22 cellular contexts compared by ENCODE assay signal in the genomic region with DNA sequence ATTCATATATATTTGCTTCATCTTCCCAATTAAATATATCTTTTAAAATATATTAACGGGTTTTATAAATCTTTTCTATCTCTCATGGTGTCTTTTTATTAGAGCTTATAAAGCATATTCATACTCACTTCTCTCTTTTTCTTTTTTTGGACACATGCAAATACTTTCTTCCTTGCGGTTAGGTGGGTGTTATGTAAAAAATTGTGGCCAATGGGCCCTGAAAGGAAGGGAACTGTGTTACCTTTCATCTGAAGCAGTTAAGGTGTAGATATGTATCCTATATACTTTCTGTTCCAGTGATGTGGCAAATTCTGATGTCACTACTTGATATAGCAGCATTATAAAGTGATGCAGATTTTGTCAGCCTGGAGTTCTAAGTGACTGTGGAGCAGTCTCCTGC.
A peak's percentile ranks its signal among the peaks of the same experiment; 100 is the strongest.
DNase-seq lines count a peak whose midpoint lies in the region; ATAC-seq and TF ChIP-seq lines count a peak whose summit lies in the region.
"Had no signal": no experiment of that assay in that cellular context is flagged by ENCODE, and none has a peak within 500 bp of the region (broad histone marks: within the 10 kb centered on the region; RNA-seq: fewer than 3 reads in every experiment).

No MANE protein-coding gene starts in this region.

- H3K4me2 ChIP-seq in OCI-LY7 (ENCODE audit: low read length): peak overlapping the region; percentile 57

- H3K79me2 ChIP-seq in OCI-LY7 (ENCODE audit: insufficient read depth, low read depth, low read length): no peaks in the 10 kb centered on the region

- no peaks in the 10 kb centered on the region for H4K20me1 ChIP-seq in OCI-LY7 (ENCODE audit: insufficient read depth, low read length)

- H3K9me2 ChIP-seq in OCI-LY7 (ENCODE audit: insufficient read depth, low read length): no peaks in the 10 kb centered on the region

- TF ChIP-seq CTCF in OCI-LY7 (conservative IDR thresholded peaks at IDR 0.05; ENCODE audit: low read length): no peak

- H3K9me3 Mint-ChIP-seq in CD8-positive, alpha-beta memory T cell: peaks cover 0 to 3% (median 0%) of the 10 kb centered on the region in 5 donors
- H3K9me3 Mint-ChIP-seq: activated naive CD4-positive, alpha-beta T cell treated with anti-CD3 and anti-CD28 coated beads, Interleukin-2, amount 10 ng/mL, durations not matched to agents 7 days and 5 days; activated T-cell treated with anti-CD3 and anti-CD28 coated beads, Interleukin-2, amount 50 U/mL, for 72 hours; neural crest cell; stimulated activated memory B cell treated with anti-CD40 and anti-IgM and Interleukin-4, amounts not matched to agents 10 μg/mL and 1 μg/mL and 100 μg/mL, for 72 hours had no signal

- CTCF ChIA-PET in OCI-LY7 (lab: Charles Lee; ENCODE audit: unreplicated experiment): no interaction called here
- CTCF ChIA-PET in CD8-positive, alpha-beta memory T cell (lab: Charles Lee): no interaction called here

- intact Hi-C loops in OCI-LY7 (cut with micrococcal nuclease; ENCODE audit: unreplicated experiment): no loop called here

- H3K36me3 ChIP-seq in OCI-LY7 (ENCODE audit: insufficient read depth, low read length): no peaks in the 10 kb centered on the region
- H3K36me3 ChIP-seq in CD8-positive, alpha-beta memory T cell (ENCODE audit: insufficient read depth, low read length): no peaks in the 10 kb centered on the region

- H2AFZ ChIP-seq in OCI-LY7 (ENCODE audit: low read length): peak overlapping the region; percentile 25; the same call in 1 of the 2 replicates

- H3K4me3 Mint-ChIP-seq in CD8-positive, alpha-beta memory T cell: no peak overlapping the region
- H3K4me3 Mint-ChIP-seq: activated naive CD4-positive, alpha-beta T cell treated with anti-CD3 and anti-CD28 coated beads, Interleukin-2, amount 10 ng/mL, durations not matched to agents 7 days and 5 days; activated T-cell treated with anti-CD3 and anti-CD28 coated beads, Interleukin-2, amount 50 U/mL, for 72 hours; CD14-positive monocyte; IgD-negative memory B cell; immature natural killer cell; neural crest cell; stimulated activated memory B cell treated with anti-CD40 and anti-IgM and Interleukin-4, amounts not matched to agents 10 μg/mL and 1 μg/mL and 100 μg/mL, for 72 hours had no signal

- peak; percentile 77 for DNase-seq in OCI-LY7 (ENCODE audit: low spot score)
- no peak for DNase-seq in mucosa of gallbladder (ENCODE audit: low spot score)
- DNase-seq in DMS79 (lab: John Stamatoyannopoulos, UW): no peak
- no peak for DNase-seq in CD8-positive, alpha-beta memory T cell
- DNase-seq: activated naive CD4-positive, alpha-beta T cell treated with anti-CD3 and anti-CD28 coated beads, Interleukin-2, amount 10 ng/mL, durations not matched to agents 7 days and 5 days; activated T-cell treated with anti-CD3 and anti-CD28 coated beads, Interleukin-2, amount 50 U/mL, for 72 hours; anterior cingulate cortex; immature natural killer cell; MM.1S; NCI-H1436 treated with DMSO at 0.1 percent for 48 hours; NCI-H526 treated with DMSO at 0.1 percent for 48 hours; Right ventricle myocardium superior had no signal

- H3K4me3 ChIP-seq in OCI-LY7 (ENCODE audit: low read depth, low read length, poor library complexity, severe bottlenecking): peak overlapping the region; percentile 39
- no peak overlapping the region for H3K4me3 ChIP-seq in CD8-positive, alpha-beta memory T cell (ENCODE audit: low read length)

- no peaks in the 10 kb centered on the region for H3K27me3 ChIP-seq in CD8-positive, alpha-beta memory T cell (ENCODE audit: insufficient read depth, low read length, poor library complexity, severe bottlenecking)

- no peaks in the 10 kb centered on the region for H3K27me3 Mint-ChIP-seq in CD8-positive, alpha-beta memory T cell
- H3K27me3 Mint-ChIP-seq: activated naive CD4-positive, alpha-beta T cell treated with anti-CD3 and anti-CD28 coated beads, Interleukin-2, amount 10 ng/mL, durations not matched to agents 7 days and 5 days; progenitor cell of endocrine pancreas; stimulated activated memory B cell treated with anti-CD40 and anti-IgM and Interleukin-4, amounts not matched to agents 10 μg/mL and 1 μg/mL and 100 μg/mL, for 72 hours had no signal

- peak overlapping the region; percentile 41 for H3K27ac ChIP-seq in OCI-LY7 (ENCODE audit: low read depth, low read length, poor library complexity, severe bottlenecking)
- no peak overlapping the region for H3K27ac ChIP-seq in CD8-positive, alpha-beta memory T cell (ENCODE audit: low read depth, low read length)

- no peak overlapping the region for H3K27ac Mint-ChIP-seq in CD8-positive, alpha-beta memory T cell
- H3K27ac Mint-ChIP-seq: activated naive CD4-positive, alpha-beta T cell treated with anti-CD3 and anti-CD28 coated beads, Interleukin-2, amount 10 ng/mL, durations not matched to agents 7 days and 5 days; activated T-cell treated with anti-CD3 and anti-CD28 coated beads, Interleukin-2, amount 50 U/mL, for 72 hours; CD14-positive monocyte; IgD-negative memory B cell; immature natural killer cell; progenitor cell of endocrine pancreas; stimulated activated memory B cell treated with anti-CD40 and anti-IgM and Interleukin-4, amounts not matched to agents 10 μg/mL and 1 μg/mL and 100 μg/mL, for 72 hours had no signal

- no peaks in the 10 kb centered on the region for H3K9me3 ChIP-seq in OCI-LY7 (ENCODE audit: low read length)
- no peaks in the 10 kb centered on the region for H3K9me3 ChIP-seq in CD8-positive, alpha-beta memory T cell (ENCODE audit: low read length)

- no TSS peak for BruUV-seq in OCI-LY7 (replicated peaks; lab: Mats Ljungman, UMichigan)

- H3K36me3 Mint-ChIP-seq in CD8-positive, alpha-beta memory T cell: no peaks in the 10 kb centered on the region
- H3K36me3 Mint-ChIP-seq: activated naive CD4-positive, alpha-beta T cell treated with anti-CD3 and anti-CD28 coated beads, Interleukin-2, amount 10 ng/mL, durations not matched to agents 7 days and 5 days; CD14-positive monocyte; IgD-negative memory B cell; immature natural killer cell; stimulated activated memory B cell treated with anti-CD40 and anti-IgM and Interleukin-4, amounts not matched to agents 10 μg/mL and 1 μg/mL and 100 μg/mL, for 72 hours had no signal

- no peaks in the 10 kb centered on the region for H3K4me1 Mint-ChIP-seq in CD8-positive, alpha-beta memory T cell
- H3K4me1 Mint-ChIP-seq: activated naive CD4-positive, alpha-beta T cell treated with anti-CD3 and anti-CD28 coated beads, Interleukin-2, amount 10 ng/mL, durations not matched to agents 7 days and 5 days; CD14-positive monocyte; immature natural killer cell; neural crest cell; stimulated activated memory B cell treated with anti-CD40 and anti-IgM and Interleukin-4, amounts not matched to agents 10 μg/mL and 1 μg/mL and 100 μg/mL, for 72 hours had no signal

- POLR2A ChIA-PET in OCI-LY7 (lab: Charles Lee): interaction anchor here (0.7 kb wide), 1 partner anchor 131 kb away, joined by 3 read pairs; no protein-coding TSS in a partner anchor
- POLR2A ChIA-PET in CD8-positive, alpha-beta memory T cell (lab: Charles Lee): no interaction called here

- peak; percentile 70 for ATAC-seq in GM18517 (IDR thresholded peaks at IDR 0.05; ENCODE audit: unreplicated experiment)
- peak; percentile 63 for ATAC-seq in GM21528 (IDR thresholded peaks at IDR 0.05; ENCODE audit: low FRiP score, unreplicated experiment)
- peak; percentile 68 for ATAC-seq in HG03175 (IDR thresholded peaks at IDR 0.05; ENCODE audit: unreplicated experiment)
- ATAC-seq in esophagus mucosa: no peak
- ATAC-seq: activated CD4-positive, CD25-positive, alpha-beta regulatory T cell treated with anti-CD3 and anti-CD28 coated beads, Interleukin-2, amount 50 U/mL, for 24 hours; activated T-cell treated with anti-CD3 and anti-CD28 coated beads, Interleukin-2, amount 50 U/mL, for 72 hours; stimulated activated memory B cell treated with anti-CD40 and anti-IgM and Interleukin-4, amounts not matched to agents 10 μg/mL and 1 μg/mL and 100 μg/mL, for 72 hours had no signal

- peaks cover 31% of the 10 kb centered on the region for H3K4me1 ChIP-seq in OCI-LY7 (ENCODE audit: insufficient read depth, low read length, poor library complexity, severe bottlenecking)
- no peaks in the 10 kb centered on the region for H3K4me1 ChIP-seq in CD8-positive, alpha-beta memory T cell (ENCODE audit: insufficient read depth, low read length)
